Comparison of ENCODE assay signal across 9 cellular contexts in the genomic region with DNA sequence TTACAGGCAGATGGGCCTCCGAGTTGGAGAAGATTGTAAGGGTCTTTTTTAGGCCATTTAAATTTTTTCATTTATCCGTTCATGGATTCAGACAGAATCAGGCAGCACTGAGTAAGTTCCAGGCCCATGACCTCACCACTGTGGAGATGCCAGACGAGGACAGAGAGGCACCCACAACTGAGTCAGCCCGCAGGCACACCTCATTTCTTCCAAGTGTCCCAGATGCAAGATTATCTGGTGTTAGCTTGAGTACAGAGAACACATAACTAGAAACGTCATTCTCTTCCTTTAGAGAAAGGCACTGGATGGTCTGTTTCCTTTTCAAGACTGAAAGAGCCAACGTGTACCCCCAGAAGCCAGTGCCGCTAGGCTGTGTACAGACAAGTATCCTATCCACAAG. TPM values are rescaled to one million over a fixed set of nuclear protein-coding genes. Genes with fewer than 3 reads are reported as not detected.
DNase-seq lines count a peak whose midpoint lies in the region; ATAC-seq, FAIRE-seq and TF ChIP-seq lines count a peak whose summit lies in the region.
"Had no signal": no experiment of that assay in that cellular context is flagged by ENCODE, and none has a peak within 500 bp of the region (broad histone marks: within the 10 kb centered on the region; RNA-seq: fewer than 3 reads in every experiment).

No MANE protein-coding gene starts in this region.

- peak; percentile 81 for ATAC-seq in IMR-90 (ENCODE audit: low read depth)
- ATAC-seq in CD4-positive, alpha-beta T cell (ENCODE audit: poor library complexity): no peak

- H3K79me1 ChIP-seq in IMR-90 (ENCODE audit: low read depth in 1 of 2, low read length in 2 of 2): peaks cover 14 to 68% of the 10 kb centered on the region in 2 experiments

- dilution Hi-C loops in IMR-90 (cut with HindIII; ENCODE audit: low sequenced_read_pairs, unreplicated experiment): no loop called here

- H3K9me1 ChIP-seq in IMR-90 (ENCODE audit: insufficient read depth, low read length): peaks cover 21% of the 10 kb centered on the region

- peak overlapping the region; percentile 33; the same call in 1 of the 2 replicates for H3K9ac ChIP-seq in IMR-90 (ENCODE audit: low read depth, low read length)
- H3K9ac ChIP-seq in astrocyte (ENCODE audit: low read length): peak overlapping the region; percentile 71
- peak overlapping the region in 1 of 5 donors; percentile 26 for H3K9ac ChIP-seq in subcutaneous abdominal adipose tissue (ENCODE audit: low read length in 5 of 5)

- H3K27me3 ChIP-seq in IMR-90 (ENCODE audit: control insufficient read depth, insufficient read depth, low read length) (no peaks in the 10 kb centered on the region), astrocyte (ENCODE audit: insufficient read depth, low read length) (no peaks in the 10 kb centered on the region), subcutaneous abdominal adipose tissue (ENCODE audit: control insufficient read depth in 5 of 5, insufficient read depth in 4 of 5, low read length in 5 of 5) (no peaks in the 10 kb centered on the region)
- H3K27me3 ChIP-seq in CD4-positive, alpha-beta T cell (ENCODE audit: control insufficient read depth, insufficient read depth, low read length): no peaks in the 10 kb centered on the region

- H3K18ac ChIP-seq in IMR-90 (ENCODE audit: low read depth, low read length): peak overlapping the region; percentile 84

- H3K4me1 ChIP-seq in IMR-90 (ENCODE audit: control insufficient read depth, insufficient read depth, low read length) (peaks cover 32% of the 10 kb centered on the region), astrocyte (ENCODE audit: insufficient read depth, low read length) (peaks cover 41% of the 10 kb centered on the region), subcutaneous abdominal adipose tissue (ENCODE audit: control insufficient read depth in 5 of 5, insufficient read depth in 5 of 5, low read length in 5 of 5) (peaks cover 0 to 4% (median 3%) of the 10 kb centered on the region in 5 donors)

- POLR2A ChIA-PET in IMR-90 (lab: Charles Lee; ENCODE audit: unreplicated experiment): interaction anchor here (0.6 kb wide), 1 partner anchor 118 kb away, joined by 6 read pairs; no protein-coding TSS in a partner anchor
- POLR2A ChIA-PET in CD4-positive, alpha-beta T cell (lab: Charles Lee): no interaction called here

- no peaks in the 10 kb centered on the region for H3K27me3 Mint-ChIP-seq in astrocyte (ENCODE audit: low read depth, unreplicated experiment)
- no peaks in the 10 kb centered on the region for H3K27me3 Mint-ChIP-seq in CD4-positive, alpha-beta T cell

- peaks cover 2% of the 10 kb centered on the region for H3K9me3 Mint-ChIP-seq in astrocyte (ENCODE audit: unreplicated experiment)
- no peaks in the 10 kb centered on the region for H3K9me3 Mint-ChIP-seq in CD4-positive, alpha-beta T cell

- peaks cover 49% of the 10 kb centered on the region for H3K4me1 Mint-ChIP-seq in astrocyte (ENCODE audit: low read depth, unreplicated experiment)
- peaks cover 38% of the 10 kb centered on the region for H3K4me1 Mint-ChIP-seq in CD4-positive, alpha-beta T cell (ENCODE audit: low read depth)

- peak overlapping the region; percentile 76 for H3K27ac ChIP-seq in IMR-90 (ENCODE audit: insufficient read depth, low read length)
- peak overlapping the region; percentile 84 for H3K27ac ChIP-seq in astrocyte (ENCODE audit: low read depth, low read length)
- peak overlapping the region; percentile 9 for H3K27ac ChIP-seq in subcutaneous abdominal adipose tissue (ENCODE audit: low read depth, low read length)
- H3K27ac ChIP-seq in CD4-positive, alpha-beta T cell (ENCODE audit: low read depth, low read length): no peak overlapping the region

- peaks cover 16% of the 10 kb centered on the region for H3K36me3 Mint-ChIP-seq in astrocyte (ENCODE audit: low read depth, unreplicated experiment)
- H3K36me3 Mint-ChIP-seq in CD4-positive, alpha-beta T cell (ENCODE audit: low read depth): peaks cover 60% of the 10 kb centered on the region

- BruUV-seq in IMR-90 (replicated peaks; lab: Mats Ljungman, UMichigan): no TSS peak

- intact Hi-C loops in IMR-90 (cut with micrococcal nuclease): loop anchor here (5.0 to 10.0 kb wide), 4 partner anchors 446 to 754 kb away; no protein-coding TSS in a partner anchor
- intact Hi-C loops in CD4-positive, alpha-beta T cell (cut with DNase I, micrococcal nuclease): loop anchor here (5.0 to 10.0 kb wide), 4 partner anchors 446 to 854 kb away; no protein-coding TSS in a partner anchor

- TF ChIP-seq RAD21 in IMR-90 (IDR thresholded peaks at IDR 0.05; ENCODE audit: low read length): no peak

- peak overlapping the region; percentile 79 for H3K27ac Mint-ChIP-seq in astrocyte (ENCODE audit: unreplicated experiment)
- H3K27ac Mint-ChIP-seq in CD4-positive, alpha-beta T cell: no peak overlapping the region

- H3K4me3 ChIP-seq in IMR-90 (ENCODE audit: insufficient read depth, low read depth, low read length): no peak overlapping the region
- no peak overlapping the region for H3K4me3 ChIP-seq in astrocyte (ENCODE audit: insufficient read depth, low read depth, low read length)
- H3K4me3 ChIP-seq in subcutaneous abdominal adipose tissue (ENCODE audit: low read depth in 1 of 5, low read length in 5 of 5): no peak overlapping the region

- TF ChIP-seq CTCF in IMR-90 (conservative IDR thresholded peaks at IDR 0.05; ENCODE audit: low read depth, low read length) (no peak), astrocyte (IDR thresholded peaks at IDR 0.05; ENCODE audit: insufficient read depth, low read depth, low read length) (no peak)
- TF ChIP-seq CTCF in CD4-positive, alpha-beta T cell (IDR thresholded peaks at IDR 0.05): no peak

- peak overlapping the region; percentile 69 for H4K5ac ChIP-seq in IMR-90 (ENCODE audit: low read depth, low read length)

- H3K79me2 ChIP-seq in astrocyte (ENCODE audit: insufficient read depth, low read length): peaks cover 7% of the 10 kb centered on the region

- H2AFZ ChIP-seq in IMR-90 (replicated peaks; ENCODE audit: low read length, poor library complexity): peak overlapping the region; percentile 3
- H2AFZ ChIP-seq in astrocyte (ENCODE audit: low read depth, low read length): no peak overlapping the region

- H2BK120ac ChIP-seq in IMR-90 (ENCODE audit: low read depth, low read length): peak overlapping the region; percentile 84

- H2BK5ac ChIP-seq in IMR-90 (ENCODE audit: low read depth, low read length, poor library complexity, severe bottlenecking): peak overlapping the region; percentile 90

- peak overlapping the region in 1 of 2 experiments; percentile 76; a peak in 2 of 4 replicates for H4K8ac ChIP-seq in IMR-90 (ENCODE audit: low read depth in 2 of 2, low read length in 2 of 2)

- peak overlapping the region; percentile 13; the same call in 1 of the 2 replicates for H3K56ac ChIP-seq in IMR-90 (ENCODE audit: extremely low read depth, insufficient read depth, low read length)

- DNase-seq in IMR-90 (peak; percentile 95), astrocyte (ENCODE audit: low read depth) (peak; percentile 94), hepatic stellate cell (ENCODE audit: low spot score) (peak; percentile 70), Kasumi-1 (lab: John Stamatoyannopoulos, UW) (no peak), KG1 (lab: John Stamatoyannopoulos, UW) (no peak)
- no peak for DNase-seq in CD4-positive, alpha-beta T cell
- DNase-seq: GF-D8, posterior cingulate gyrus had no signal

- H4K91ac ChIP-seq in IMR-90 (ENCODE audit: insufficient read depth, low read depth, low read length): peak overlapping the region; percentile 74

- H2BK15ac ChIP-seq in IMR-90 (ENCODE audit: low read depth, low read length): peak overlapping the region; percentile 68; the same call in 2 of the 3 replicates

- H3K4ac ChIP-seq in IMR-90 (ENCODE audit: low read depth, low read length): peak overlapping the region; percentile 86

- H4K20me1 ChIP-seq in IMR-90 (ENCODE audit: insufficient read depth, low read length): peaks cover 5% of the 10 kb centered on the region
- H4K20me1 ChIP-seq in astrocyte (ENCODE audit: insufficient read depth, low read length): peaks cover 16% of the 10 kb centered on the region

- H3K36me3 ChIP-seq in IMR-90 (ENCODE audit: control insufficient read depth, insufficient read depth, low read length) (peaks cover 12% of the 10 kb centered on the region), astrocyte (ENCODE audit: insufficient read depth, low read length) (peaks cover 4% of the 10 kb centered on the region), subcutaneous abdominal adipose tissue (ENCODE audit: control insufficient read depth in 5 of 5, insufficient read depth in 5 of 5, low read length in 5 of 5) (peaks cover 0 to 38% (median 29%) of the 10 kb centered on the region in 5 donors)

- H2AK9ac ChIP-seq in IMR-90 (replicated peaks; ENCODE audit: low read depth, low read length, poor library complexity): peak overlapping the region; percentile 49

- no peak for FAIRE-seq in astrocyte (lab: Jason Lieb, UNC)

- peak; percentile 68; the same call in 1 of the 2 replicates for TF ChIP-seq POLR2A in IMR-90 (IDR thresholded peaks at IDR 0.05; ENCODE audit: low read depth, low read length)

- H3K9me3 ChIP-seq in IMR-90 (ENCODE audit: control insufficient read depth, insufficient read depth, low read length) (no peaks in the 10 kb centered on the region), astrocyte (ENCODE audit: insufficient read depth, low read depth, low read length) (no peaks in the 10 kb centered on the region), subcutaneous abdominal adipose tissue (ENCODE audit: control insufficient read depth in 5 of 5, low read length in 5 of 5) (no peaks in the 10 kb centered on the region)
- no peaks in the 10 kb centered on the region for H3K9me3 ChIP-seq in CD4-positive, alpha-beta T cell (ENCODE audit: control insufficient read depth, low read length)

- peak overlapping the region; percentile 71 for H2AK5ac ChIP-seq in IMR-90 (ENCODE audit: low read depth, low read length)

- H3K4me2 ChIP-seq in IMR-90 (ENCODE audit: low read depth, low read length) (peak overlapping the region; percentile 73), astrocyte (ENCODE audit: low read length) (peak overlapping the region; percentile 71)

- peak overlapping the region; percentile 18 for H3K4me3 Mint-ChIP-seq in astrocyte (ENCODE audit: unreplicated experiment)
- no peak overlapping the region for H3K4me3 Mint-ChIP-seq in CD4-positive, alpha-beta T cell

- H2BK20ac ChIP-seq in IMR-90 (ENCODE audit: low read depth, low read length): peak overlapping the region; percentile 80

- H3K14ac ChIP-seq in IMR-90 (replicated peaks; ENCODE audit: low read depth, low read length): peak overlapping the region; percentile 78

- in situ Hi-C loops in IMR-90 (cut with MboI; ENCODE audit: low sequenced_read_pairs): loop anchor here (10.0 to 25.0 kb wide), 4 partner anchors 576 to 851 kb away; a partner anchor contains a TSS

- no CpG with 5 or more reads among the region's 7 CpGs for WGBS in IMR-90 (ENCODE audit: extremely low coverage in 2 of 2, insufficient read length in 1 of 2), 2 experiments

- peak overlapping the region; percentile 57; the same call in 1 of the 2 replicates for H3K23ac ChIP-seq in IMR-90 (ENCODE audit: low read depth, low read length)

- CTCF ChIA-PET in IMR-90 (lab: Yijun Ruan, JAX): no interaction called here
- CTCF ChIA-PET in CD4-positive, alpha-beta T cell (lab: Charles Lee): interaction anchor here (1.7 kb wide), 1 partner anchor 10 kb away, joined by 4 read pairs; no protein-coding TSS in a partner anchor

RNA-seq across cellular contexts. Expression of gene CLEC16A, which starts 16.9 kb away (rescaled TPM):
- total RNA-seq in IMR-90 (2012; rRNA removed) (16.5 and 18.3 TPM in 2 replicates), astrocyte (31.7 and 32.1 TPM in 2 replicates)
- polyA plus RNA-seq in IMR-90 (2012; rRNA removed): 15.4 and 15.9 TPM in 2 replicates
- polyA plus RNA-seq in IMR-90 (2012; cell fraction: cytosol; rRNA removed): 11.0 and 13.5 TPM in 2 replicates
- polyA plus RNA-seq in IMR-90 (2012; cell fraction: nucleus; rRNA removed; ENCODE audit: low replicate concordance): 22.9 and 31.5 TPM in 2 replicates
- 10 to 100 TPM; 21.7 to 22.7 TPM for total RNA-seq in CD4-positive, alpha-beta T cell

RNA-seq across cellular contexts. Expression of gene DEXI, which starts 19.0 kb away (rescaled TPM):
- total RNA-seq in IMR-90 (2012; rRNA removed): 43.7 and 44.4 TPM in 2 replicates
- polyA plus RNA-seq in IMR-90 (2012; rRNA removed): 62.5 and 63.6 TPM in 2 replicates
- 73.1 and 112 TPM in 2 replicates for polyA plus RNA-seq in IMR-90 (2012; cell fraction: cytosol; rRNA removed)
- 27.5 and 44.2 TPM in 2 replicates for polyA plus RNA-seq in IMR-90 (2012; cell fraction: nucleus; rRNA removed; ENCODE audit: low replicate concordance)
- 39.8 and 46.6 TPM in 2 replicates for total RNA-seq in astrocyte
- total RNA-seq in CD4-positive, alpha-beta T cell: 1 to 10 TPM; 5.8 to 7.2 TPM

Comparison
In these comparisons a context has a peak if more than half of its experiments do, and no peak if none do; other contexts are left out.
1. DNase-seq: peak in IMR-90 (single experiment), astrocyte (single experiment) and hepatic stellate cell (single experiment); none in CD4-positive, alpha-beta T cell (0 of 10), Kasumi-1 (0 of 2) and KG1 (single experiment).